23 cellular contexts compared by ENCODE assay signal in the genomic region with DNA sequence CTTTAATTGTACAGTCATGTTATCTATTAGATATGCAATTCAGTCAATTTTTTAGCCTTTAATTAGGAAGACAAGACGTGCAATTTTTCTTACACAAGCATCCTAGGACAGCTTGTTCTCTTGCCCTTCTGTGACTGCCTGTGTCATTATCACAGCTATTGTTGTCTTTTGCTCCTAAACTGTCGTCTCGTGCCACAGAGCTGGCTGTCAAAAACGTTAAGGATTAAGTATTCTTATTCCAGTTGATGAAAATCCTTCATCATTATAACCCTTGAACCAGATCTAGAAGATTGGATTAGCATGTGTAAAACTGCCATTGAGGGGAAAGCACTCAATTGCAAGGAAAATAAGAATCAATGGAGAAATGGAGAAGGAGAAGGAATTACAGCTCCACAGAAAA. TPM values are rescaled to one million over a fixed set of nuclear protein-coding genes. Genes with fewer than 3 reads are reported as not detected.
"Had no signal": no experiment of that assay in that cellular context is flagged by ENCODE, and none has a peak within 500 bp of the region (broad histone marks: within the 10 kb centered on the region; RNA-seq: fewer than 3 reads in every experiment).

No MANE protein-coding gene starts in this region.

- ATAC-seq: Panc1, PC-3, T-cell had no signal

- DNase-seq: KBM-7, NCI-H1048, NCI-H1105, NCI-H1417, NCI-H146, NCI-H1694 treated with DMSO at 0.1 percent for 48 hours, NCI-H1930, NCI-H2081, NCI-H2107, NCI-H2171 treated with DMSO at 0.1 percent for 48 hours, NCI-H526, PC-3, SHP77, SK-N-SH, SW 1271, T-cell had no signal

- H3K9me2 ChIP-seq: SK-N-SH had no signal

- H3K9ac ChIP-seq: SK-N-SH had no signal

- H3K4me2 ChIP-seq: SK-N-SH had no signal

- H3K27ac ChIP-seq: RWPE1 had no signal

- H3K9me3 ChIP-seq: SK-N-SH had no signal

RNA-seq across cellular contexts. Expression of a gene that starts 43.8 kb away (rescaled TPM):
- total RNA-seq: HT-29, LHCN-M2, MCF 10A, NCI-H460, PC-3 had no signal

RNA-seq across cellular contexts. Expression of a gene that starts 51.1 kb away (rescaled TPM):
- total RNA-seq: HT-29, NCI-H460, OCI-LY7, PC-3, T-cell had no signal
